19 cellular contexts compared by ENCODE assay signal in the genomic region with DNA sequence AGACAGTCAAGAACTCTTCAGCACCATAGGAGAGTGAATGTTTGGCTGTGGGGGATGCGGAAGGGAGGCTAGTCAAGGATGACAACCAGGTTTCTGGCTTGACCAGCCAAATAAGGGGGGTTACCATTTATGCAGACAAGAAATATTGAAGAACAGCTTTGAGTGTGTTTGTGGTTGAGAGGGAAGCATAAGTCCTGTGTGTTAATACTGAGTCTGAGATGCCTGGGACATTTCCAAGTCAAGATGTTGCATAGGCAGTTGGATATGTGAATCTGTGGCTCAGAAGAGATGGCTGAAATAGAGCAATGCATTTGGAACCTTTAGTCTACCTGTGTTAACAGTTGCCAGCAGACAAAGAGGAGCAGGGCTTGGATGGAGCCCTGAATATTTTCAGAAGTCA.
"Had no signal": no experiment of that assay in that cellular context is flagged by ENCODE, and none has a peak within 500 bp of the region (broad histone marks: within the 10 kb centered on the region; RNA-seq: fewer than 3 reads in every experiment).

No MANE protein-coding gene starts in this region.

- H3K27me3 Mint-ChIP-seq: naive thymus-derived CD8-positive, alpha-beta T cell had no signal

- H3K9me3 Mint-ChIP-seq: neural crest cell had no signal

- H3K9me3 ChIP-seq: esophagus squamous epithelium, mucosa of descending colon, ovary, right atrium auricular region, sigmoid colon, stomach, thyroid gland, upper lobe of left lung, uterus had no signal

- ATAC-seq: heart left ventricle; naive thymus-derived CD8-positive, alpha-beta T cell had no signal

- H3K27ac ChIP-seq: esophagus squamous epithelium, heart left ventricle, ovary, right atrium auricular region, sigmoid colon, skin epidermis, stomach, thyroid gland, upper lobe of left lung, uterus had no signal

- H3K36me3 ChIP-seq: heart left ventricle, ovary, right atrium auricular region, sigmoid colon, stomach, thyroid gland, upper lobe of left lung, uterus had no signal

- H3K4me3 ChIP-seq: esophagus squamous epithelium, heart left ventricle, mucosa of descending colon, ovary, right atrium auricular region, sigmoid colon, skin epidermis, stomach, thyroid gland, upper lobe of left lung, uterus had no signal

- DNase-seq: dermis blood vessel endothelial cell; esophagus squamous epithelium; heart left ventricle; hypothalamus; islet precursor cell; mammary epithelial cell; naive thymus-derived CD8-positive, alpha-beta T cell; ovary; sigmoid colon; stimulated activated CD4-positive, alpha-beta T cell treated with anti-CD3 and anti-CD28 coated beads, Interleukin-12 subunit alpha, Interleukin-12 subunit beta, amount 100 ng/mL, for 4 hours; stimulated activated naive CD4-positive, alpha-beta T cell; stomach; thyroid gland; upper lobe of left lung; uterus had no signal

- H3K4me1 ChIP-seq: uterus had no signal

- H3K4me3 Mint-ChIP-seq: naive thymus-derived CD8-positive, alpha-beta T cell; neural crest cell had no signal

- H3K27me3 ChIP-seq: esophagus squamous epithelium, heart left ventricle, ovary, right atrium auricular region, sigmoid colon, stomach, thyroid gland, upper lobe of left lung, uterus had no signal
